Comparison of ENCODE assay signal across 1 cellular context in genomic region chr19:46661020-46661731, GRCh38.
TF ChIP-seq lines count a peak whose summit lies in the region.

Gene DACT3 (minus strand): TSS chr19:46661182. CDS start chr19:46661064, 118 bp downstream.

TF ChIP-seq in K562, 482 proteins besides CTCF, POLR2A, EP300 and RAD21 (continued from another document and continues in another):
- TF ChIP-seq, protein P1, sequence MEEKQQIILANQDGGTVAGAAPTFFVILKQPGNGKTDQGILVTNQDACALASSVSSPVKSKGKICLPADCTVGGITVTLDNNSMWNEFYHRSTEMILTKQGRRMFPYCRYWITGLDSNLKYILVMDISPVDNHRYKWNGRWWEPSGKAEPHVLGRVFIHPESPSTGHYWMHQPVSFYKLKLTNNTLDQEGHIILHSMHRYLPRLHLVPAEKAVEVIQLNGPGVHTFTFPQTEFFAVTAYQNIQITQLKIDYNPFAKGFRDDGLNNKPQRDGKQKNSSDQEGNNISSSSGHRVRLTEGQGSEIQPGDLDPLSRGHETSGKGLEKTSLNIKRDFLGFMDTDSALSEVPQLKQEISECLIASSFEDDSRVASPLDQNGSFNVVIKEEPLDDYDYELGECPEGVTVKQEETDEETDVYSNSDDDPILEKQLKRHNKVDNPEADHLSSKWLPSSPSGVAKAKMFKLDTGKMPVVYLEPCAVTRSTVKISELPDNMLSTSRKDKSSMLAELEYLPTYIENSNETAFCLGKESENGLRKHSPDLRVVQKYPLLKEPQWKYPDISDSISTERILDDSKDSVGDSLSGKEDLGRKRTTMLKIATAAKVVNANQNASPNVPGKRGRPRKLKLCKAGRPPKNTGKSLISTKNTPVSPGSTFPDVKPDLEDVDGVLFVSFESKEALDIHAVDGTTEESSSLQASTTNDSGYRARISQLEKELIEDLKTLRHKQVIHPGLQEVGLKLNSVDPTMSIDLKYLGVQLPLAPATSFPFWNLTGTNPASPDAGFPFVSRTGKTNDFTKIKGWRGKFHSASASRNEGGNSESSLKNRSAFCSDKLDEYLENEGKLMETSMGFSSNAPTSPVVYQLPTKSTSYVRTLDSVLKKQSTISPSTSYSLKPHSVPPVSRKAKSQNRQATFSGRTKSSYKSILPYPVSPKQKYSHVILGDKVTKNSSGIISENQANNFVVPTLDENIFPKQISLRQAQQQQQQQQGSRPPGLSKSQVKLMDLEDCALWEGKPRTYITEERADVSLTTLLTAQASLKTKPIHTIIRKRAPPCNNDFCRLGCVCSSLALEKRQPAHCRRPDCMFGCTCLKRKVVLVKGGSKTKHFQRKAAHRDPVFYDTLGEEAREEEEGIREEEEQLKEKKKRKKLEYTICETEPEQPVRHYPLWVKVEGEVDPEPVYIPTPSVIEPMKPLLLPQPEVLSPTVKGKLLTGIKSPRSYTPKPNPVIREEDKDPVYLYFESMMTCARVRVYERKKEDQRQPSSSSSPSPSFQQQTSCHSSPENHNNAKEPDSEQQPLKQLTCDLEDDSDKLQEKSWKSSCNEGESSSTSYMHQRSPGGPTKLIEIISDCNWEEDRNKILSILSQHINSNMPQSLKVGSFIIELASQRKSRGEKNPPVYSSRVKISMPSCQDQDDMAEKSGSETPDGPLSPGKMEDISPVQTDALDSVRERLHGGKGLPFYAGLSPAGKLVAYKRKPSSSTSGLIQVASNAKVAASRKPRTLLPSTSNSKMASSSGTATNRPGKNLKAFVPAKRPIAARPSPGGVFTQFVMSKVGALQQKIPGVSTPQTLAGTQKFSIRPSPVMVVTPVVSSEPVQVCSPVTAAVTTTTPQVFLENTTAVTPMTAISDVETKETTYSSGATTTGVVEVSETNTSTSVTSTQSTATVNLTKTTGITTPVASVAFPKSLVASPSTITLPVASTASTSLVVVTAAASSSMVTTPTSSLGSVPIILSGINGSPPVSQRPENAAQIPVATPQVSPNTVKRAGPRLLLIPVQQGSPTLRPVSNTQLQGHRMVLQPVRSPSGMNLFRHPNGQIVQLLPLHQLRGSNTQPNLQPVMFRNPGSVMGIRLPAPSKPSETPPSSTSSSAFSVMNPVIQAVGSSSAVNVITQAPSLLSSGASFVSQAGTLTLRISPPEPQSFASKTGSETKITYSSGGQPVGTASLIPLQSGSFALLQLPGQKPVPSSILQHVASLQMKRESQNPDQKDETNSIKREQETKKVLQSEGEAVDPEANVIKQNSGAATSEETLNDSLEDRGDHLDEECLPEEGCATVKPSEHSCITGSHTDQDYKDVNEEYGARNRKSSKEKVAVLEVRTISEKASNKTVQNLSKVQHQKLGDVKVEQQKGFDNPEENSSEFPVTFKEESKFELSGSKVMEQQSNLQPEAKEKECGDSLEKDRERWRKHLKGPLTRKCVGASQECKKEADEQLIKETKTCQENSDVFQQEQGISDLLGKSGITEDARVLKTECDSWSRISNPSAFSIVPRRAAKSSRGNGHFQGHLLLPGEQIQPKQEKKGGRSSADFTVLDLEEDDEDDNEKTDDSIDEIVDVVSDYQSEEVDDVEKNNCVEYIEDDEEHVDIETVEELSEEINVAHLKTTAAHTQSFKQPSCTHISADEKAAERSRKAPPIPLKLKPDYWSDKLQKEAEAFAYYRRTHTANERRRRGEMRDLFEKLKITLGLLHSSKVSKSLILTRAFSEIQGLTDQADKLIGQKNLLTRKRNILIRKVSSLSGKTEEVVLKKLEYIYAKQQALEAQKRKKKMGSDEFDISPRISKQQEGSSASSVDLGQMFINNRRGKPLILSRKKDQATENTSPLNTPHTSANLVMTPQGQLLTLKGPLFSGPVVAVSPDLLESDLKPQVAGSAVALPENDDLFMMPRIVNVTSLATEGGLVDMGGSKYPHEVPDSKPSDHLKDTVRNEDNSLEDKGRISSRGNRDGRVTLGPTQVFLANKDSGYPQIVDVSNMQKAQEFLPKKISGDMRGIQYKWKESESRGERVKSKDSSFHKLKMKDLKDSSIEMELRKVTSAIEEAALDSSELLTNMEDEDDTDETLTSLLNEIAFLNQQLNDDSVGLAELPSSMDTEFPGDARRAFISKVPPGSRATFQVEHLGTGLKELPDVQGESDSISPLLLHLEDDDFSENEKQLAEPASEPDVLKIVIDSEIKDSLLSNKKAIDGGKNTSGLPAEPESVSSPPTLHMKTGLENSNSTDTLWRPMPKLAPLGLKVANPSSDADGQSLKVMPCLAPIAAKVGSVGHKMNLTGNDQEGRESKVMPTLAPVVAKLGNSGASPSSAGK (IDR thresholded peaks at IDR 0.05): no peak
- peak; percentile 92 for TF ChIP-seq CREM (IDR thresholded peaks at IDR 0.05; ENCODE audit: low read depth)
- TF ChIP-seq SREBF2 (CRISPR knock-in tag; IDR thresholded peaks at IDR 0.05): no peak
- TF ChIP-seq FUS (optimal IDR thresholded peaks at IDR 0.05; ENCODE audit: low read depth, low read length): no peak
- TF ChIP-seq HINFP (tag; conservative IDR thresholded peaks at IDR 0.05; ENCODE audit: low read depth): no peak
- TF ChIP-seq, protein P2, sequence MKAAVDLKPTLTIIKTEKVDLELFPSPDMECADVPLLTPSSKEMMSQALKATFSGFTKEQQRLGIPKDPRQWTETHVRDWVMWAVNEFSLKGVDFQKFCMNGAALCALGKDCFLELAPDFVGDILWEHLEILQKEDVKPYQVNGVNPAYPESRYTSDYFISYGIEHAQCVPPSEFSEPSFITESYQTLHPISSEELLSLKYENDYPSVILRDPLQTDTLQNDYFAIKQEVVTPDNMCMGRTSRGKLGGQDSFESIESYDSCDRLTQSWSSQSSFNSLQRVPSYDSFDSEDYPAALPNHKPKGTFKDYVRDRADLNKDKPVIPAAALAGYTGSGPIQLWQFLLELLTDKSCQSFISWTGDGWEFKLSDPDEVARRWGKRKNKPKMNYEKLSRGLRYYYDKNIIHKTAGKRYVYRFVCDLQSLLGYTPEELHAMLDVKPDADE (conservative IDR thresholded peaks at IDR 0.05; ENCODE audit: control insufficient read depth, low read depth, low read length): no peak; the same call in 1 of the 2 replicates
- no peak for TF ChIP-seq THRA (IDR thresholded peaks at IDR 0.05)
- no peak for TF ChIP-seq ZFP91 (CRISPR knock-in tag; IDR thresholded peaks at IDR 0.05)
- TF ChIP-seq DDX20 (tag; IDR thresholded peaks at IDR 0.05; ENCODE audit: low read depth): no peak
- no peak for TF ChIP-seq ZBTB7A (IDR thresholded peaks at IDR 0.05; ENCODE audit: borderline replicate concordance, control insufficient read depth, low read depth, low read length)
- peak; percentile 94 for TF ChIP-seq ZFP36 (IDR thresholded peaks at IDR 0.05; ENCODE audit: low read depth, low read length, partially characterized antibody)
- TF ChIP-seq, protein P3, sequence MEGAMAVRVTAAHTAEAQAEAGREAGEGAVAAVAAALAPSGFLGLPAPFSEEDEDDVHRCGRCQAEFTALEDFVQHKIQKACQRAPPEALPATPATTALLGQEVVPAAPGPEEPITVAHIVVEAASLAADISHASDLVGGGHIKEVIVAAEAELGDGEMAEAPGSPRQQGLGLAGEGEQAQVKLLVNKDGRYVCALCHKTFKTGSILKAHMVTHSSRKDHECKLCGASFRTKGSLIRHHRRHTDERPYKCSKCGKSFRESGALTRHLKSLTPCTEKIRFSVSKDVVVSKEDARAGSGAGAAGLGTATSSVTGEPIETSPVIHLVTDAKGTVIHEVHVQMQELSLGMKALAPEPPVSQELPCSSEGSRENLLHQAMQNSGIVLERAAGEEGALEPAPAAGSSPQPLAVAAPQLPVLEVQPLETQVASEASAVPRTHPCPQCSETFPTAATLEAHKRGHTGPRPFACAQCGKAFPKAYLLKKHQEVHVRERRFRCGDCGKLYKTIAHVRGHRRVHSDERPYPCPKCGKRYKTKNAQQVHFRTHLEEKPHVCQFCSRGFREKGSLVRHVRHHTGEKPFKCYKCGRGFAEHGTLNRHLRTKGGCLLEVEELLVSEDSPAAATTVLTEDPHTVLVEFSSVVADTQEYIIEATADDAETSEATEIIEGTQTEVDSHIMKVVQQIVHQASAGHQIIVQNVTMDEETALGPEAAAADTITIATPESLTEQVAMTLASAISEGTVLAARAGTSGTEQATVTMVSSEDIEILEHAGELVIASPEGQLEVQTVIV (CRISPR knock-in tag; IDR thresholded peaks at IDR 0.05; ENCODE audit: borderline replicate concordance): no peak
- no peak for TF ChIP-seq KDM1A (IDR thresholded peaks at IDR 0.05)
- no peak for TF ChIP-seq XRCC5 (IDR thresholded peaks at IDR 0.05; ENCODE audit: low read depth, low read length)
- TF ChIP-seq FOXM1 (IDR thresholded peaks at IDR 0.05; ENCODE audit: low read depth): no peak
- TF ChIP-seq FOXM1 (CRISPR knock-in tag; IDR thresholded peaks at IDR 0.05; ENCODE audit: low read depth): no peak
- TF ChIP-seq GATAD2A (IDR thresholded peaks at IDR 0.05): no peak
- no peak for TF ChIP-seq FOXJ2 (tag; IDR thresholded peaks at IDR 0.05)
- no peak for TF ChIP-seq PREB (CRISPR knock-in tag; IDR thresholded peaks at IDR 0.05)
- TF ChIP-seq, protein P4, sequence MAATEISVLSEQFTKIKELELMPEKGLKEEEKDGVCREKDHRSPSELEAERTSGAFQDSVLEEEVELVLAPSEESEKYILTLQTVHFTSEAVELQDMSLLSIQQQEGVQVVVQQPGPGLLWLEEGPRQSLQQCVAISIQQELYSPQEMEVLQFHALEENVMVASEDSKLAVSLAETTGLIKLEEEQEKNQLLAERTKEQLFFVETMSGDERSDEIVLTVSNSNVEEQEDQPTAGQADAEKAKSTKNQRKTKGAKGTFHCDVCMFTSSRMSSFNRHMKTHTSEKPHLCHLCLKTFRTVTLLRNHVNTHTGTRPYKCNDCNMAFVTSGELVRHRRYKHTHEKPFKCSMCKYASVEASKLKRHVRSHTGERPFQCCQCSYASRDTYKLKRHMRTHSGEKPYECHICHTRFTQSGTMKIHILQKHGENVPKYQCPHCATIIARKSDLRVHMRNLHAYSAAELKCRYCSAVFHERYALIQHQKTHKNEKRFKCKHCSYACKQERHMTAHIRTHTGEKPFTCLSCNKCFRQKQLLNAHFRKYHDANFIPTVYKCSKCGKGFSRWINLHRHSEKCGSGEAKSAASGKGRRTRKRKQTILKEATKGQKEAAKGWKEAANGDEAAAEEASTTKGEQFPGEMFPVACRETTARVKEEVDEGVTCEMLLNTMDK (IDR thresholded peaks at IDR 0.05; ENCODE audit: borderline replicate concordance, insufficient read depth, low read depth, low read length, poor library complexity, severe bottlenecking): no peak
- TF ChIP-seq ZNF436 (CRISPR knock-in tag; IDR thresholded peaks at IDR 0.05): no peak
- TF ChIP-seq DIDO1 (tag; IDR thresholded peaks at IDR 0.05; ENCODE audit: low read depth): no peak
- no peak for TF ChIP-seq CBX3 (IDR thresholded peaks at IDR 0.05; ENCODE audit: borderline replicate concordance in 1 of 2, low read length in 2 of 2)
- no peak for TF ChIP-seq BRD9 (IDR thresholded peaks at IDR 0.05; ENCODE audit: low read depth, partially characterized antibody)
- TF ChIP-seq ZKSCAN3 (CRISPR knock-in tag; IDR thresholded peaks at IDR 0.05): no peak
- TF ChIP-seq ZNF717 (CRISPR knock-in tag; IDR thresholded peaks at IDR 0.05): no peak
- no peak for TF ChIP-seq NFYB (IDR thresholded peaks at IDR 0.05; ENCODE audit: extremely low read depth, insufficient read length)
- no peak for TF ChIP-seq CC2D1A (IDR thresholded peaks at IDR 0.05)
- peak; percentile 43; the same call in 1 of the 2 replicates for TF ChIP-seq POLR2G (IDR thresholded peaks at IDR 0.05; ENCODE audit: low read depth, low read length)
- no peak for TF ChIP-seq ATF1 (CRISPR knock-in tag; IDR thresholded peaks at IDR 0.05)
- TF ChIP-seq ATF1 (tag; IDR thresholded peaks at IDR 0.05): peak; percentile 94
- TF ChIP-seq SETDB1 (IDR thresholded peaks at IDR 0.05; ENCODE audit: low read length): no peak
- no peak for TF ChIP-seq ELF4 (CRISPR knock-in tag; IDR thresholded peaks at IDR 0.05)
- TF ChIP-seq DNMT1 (IDR thresholded peaks at IDR 0.05): no peak
- TF ChIP-seq MCM2 (IDR thresholded peaks at IDR 0.05; ENCODE audit: low read depth): no peak
